ENCODE assay signal across 1 cellular context in genomic region chr12:123242083-123242904, GRCh38.
TF ChIP-seq lines count a peak whose summit lies in the region.

No MANE protein-coding gene starts in this region.

TF ChIP-seq in IMR-90, 13 proteins besides CTCF, POLR2A, EP300 and RAD21 (continued from another document):
- TF ChIP-seq ELK1 (IDR thresholded peaks at IDR 0.05; ENCODE audit: borderline replicate concordance, low read depth, low read length) = no peak
- no peak for TF ChIP-seq MXI1 (IDR thresholded peaks at IDR 0.05; ENCODE audit: borderline replicate concordance, low read depth, low read length)
- TF ChIP-seq, protein P1, sequence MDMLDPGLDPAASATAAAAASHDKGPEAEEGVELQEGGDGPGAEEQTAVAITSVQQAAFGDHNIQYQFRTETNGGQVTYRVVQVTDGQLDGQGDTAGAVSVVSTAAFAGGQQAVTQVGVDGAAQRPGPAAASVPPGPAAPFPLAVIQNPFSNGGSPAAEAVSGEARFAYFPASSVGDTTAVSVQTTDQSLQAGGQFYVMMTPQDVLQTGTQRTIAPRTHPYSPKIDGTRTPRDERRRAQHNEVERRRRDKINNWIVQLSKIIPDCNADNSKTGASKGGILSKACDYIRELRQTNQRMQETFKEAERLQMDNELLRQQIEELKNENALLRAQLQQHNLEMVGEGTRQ (IDR thresholded peaks at IDR 0.05; ENCODE audit: low read depth, low read length) = no peak
- no peak for TF ChIP-seq MAFK (IDR thresholded peaks at IDR 0.05; ENCODE audit: low read depth, low read length)
- TF ChIP-seq BHLHE40 (IDR thresholded peaks at IDR 0.05; ENCODE audit: low read depth, low read length) = no peak
- no peak for TF ChIP-seq RCOR1 (IDR thresholded peaks at IDR 0.05; ENCODE audit: insufficient replicate concordance, low read length)
- TF ChIP-seq RFX5 (IDR thresholded peaks at IDR 0.05; ENCODE audit: low read depth, low read length) = no peak
- TF ChIP-seq FOS (IDR thresholded peaks at IDR 0.05; ENCODE audit: low read depth, low read length) = no peak
